In genomic region chr3:133573629-133574194, GRCh38 we compare ENCODE assay signal across 1 cellular context.
A peak's percentile ranks its signal among the peaks of the same experiment; 100 is the strongest.
TF ChIP-seq lines count a peak whose summit lies in the region.

Gene CDV3 (plus strand): TSS chr3:133573686. CDS start chr3:133574045, 359 bp downstream.

TF ChIP-seq in K562, 482 proteins besides CTCF, POLR2A, EP300 and RAD21 (continued from another document):
- TF ChIP-seq ARID4B (CRISPR knock-in tag; IDR thresholded peaks at IDR 0.05) (peak; percentile 33; the same call in 1 of the 2 replicates), POLR2AphosphoS5 (IDR thresholded peaks at IDR 0.05; ENCODE audit: control insufficient read depth, insufficient read depth, low read depth, low read length) (peak; percentile 77), NCOA1 (IDR thresholded peaks at IDR 0.05; ENCODE audit: low read depth) (no peak), HNRNPUL1 (IDR thresholded peaks at IDR 0.05; ENCODE audit: low read length) (no peak), PCBP1 (IDR thresholded peaks at IDR 0.05; ENCODE audit: low read depth, low read length, poor library complexity, severe bottlenecking) (peak; percentile 68), ZFX (CRISPR knock-in tag; IDR thresholded peaks at IDR 0.05) (peak; percentile 30; the same call in 1 of the 2 replicates)
- TF ChIP-seq, protein P1, sequence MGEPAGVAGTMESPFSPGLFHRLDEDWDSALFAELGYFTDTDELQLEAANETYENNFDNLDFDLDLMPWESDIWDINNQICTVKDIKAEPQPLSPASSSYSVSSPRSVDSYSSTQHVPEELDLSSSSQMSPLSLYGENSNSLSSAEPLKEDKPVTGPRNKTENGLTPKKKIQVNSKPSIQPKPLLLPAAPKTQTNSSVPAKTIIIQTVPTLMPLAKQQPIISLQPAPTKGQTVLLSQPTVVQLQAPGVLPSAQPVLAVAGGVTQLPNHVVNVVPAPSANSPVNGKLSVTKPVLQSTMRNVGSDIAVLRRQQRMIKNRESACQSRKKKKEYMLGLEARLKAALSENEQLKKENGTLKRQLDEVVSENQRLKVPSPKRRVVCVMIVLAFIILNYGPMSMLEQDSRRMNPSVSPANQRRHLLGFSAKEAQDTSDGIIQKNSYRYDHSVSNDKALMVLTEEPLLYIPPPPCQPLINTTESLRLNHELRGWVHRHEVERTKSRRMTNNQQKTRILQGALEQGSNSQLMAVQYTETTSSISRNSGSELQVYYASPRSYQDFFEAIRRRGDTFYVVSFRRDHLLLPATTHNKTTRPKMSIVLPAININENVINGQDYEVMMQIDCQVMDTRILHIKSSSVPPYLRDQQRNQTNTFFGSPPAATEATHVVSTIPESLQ (CRISPR knock-in tag; IDR thresholded peaks at IDR 0.05): no peak
